ENCODE assay signal across 29 cellular contexts in the genomic region with DNA sequence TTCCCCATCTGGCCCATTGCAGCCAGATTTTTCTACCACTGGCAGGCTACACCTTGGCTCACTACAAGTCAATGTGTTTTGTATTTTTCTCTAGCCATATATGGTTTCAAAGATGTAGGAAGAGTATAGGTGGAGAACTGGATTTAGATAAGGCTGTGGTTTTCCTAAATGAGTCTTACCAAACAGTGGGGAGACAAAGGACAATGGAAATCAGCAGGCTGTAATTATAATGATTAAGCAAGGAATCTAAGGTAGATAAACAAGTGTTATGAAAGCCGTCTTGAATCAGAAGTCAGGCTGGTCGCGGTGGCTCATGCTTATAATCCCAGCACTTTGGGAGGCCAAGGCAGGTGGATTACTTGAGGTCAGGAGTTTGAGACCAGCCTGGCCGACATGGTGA. TPM values are rescaled to one million over a fixed set of nuclear protein-coding genes. Genes with fewer than 3 reads are reported as not detected.
"Had no signal": no experiment of that assay in that cellular context is flagged by ENCODE, and none has a peak within 500 bp of the region (broad histone marks: within the 10 kb centered on the region; RNA-seq: fewer than 3 reads in every experiment).

No MANE protein-coding gene starts in this region.

- ATAC-seq: gastrocnemius medialis; left ventricle myocardium superior; lower lobe of right lung; mucosa of descending colon; psoas muscle; right cardiac atrium; stimulated activated memory B cell treated with anti-CD40 and anti-IgM and Interleukin-4, amounts not matched to agents 10 μg/mL and 1 μg/mL and 100 μg/mL, for 72 hours had no signal

- H3K9me3 ChIP-seq: gastrocnemius medialis, lower lobe of right lung, mucosa of descending colon, ovary, psoas muscle, sigmoid colon, thoracic aorta, tibial nerve, upper lobe of left lung had no signal

- H3K4me1 Mint-ChIP-seq: memory B cell; naive B cell; nephron; stimulated activated memory B cell treated with anti-CD40 and anti-IgM and Interleukin-4, amounts not matched to agents 10 μg/mL and 1 μg/mL and 100 μg/mL, for 72 hours had no signal

- H3K27ac Mint-ChIP-seq: memory B cell; mesothelial cell of epicardium; naive B cell; nephron; stimulated activated memory B cell treated with anti-CD40 and anti-IgM and Interleukin-4, amounts not matched to agents 10 μg/mL and 1 μg/mL and 100 μg/mL, for 72 hours; stimulated activated naive CD8-positive, alpha-beta T cell treated with anti-CD3 and anti-CD28 coated beads, Interleukin-15, Interleukin-2, amounts not matched to agents 100 ng/mL and 50 ng/mL, for 24 hours had no signal

- H3K4me3 Mint-ChIP-seq: memory B cell; mesothelial cell of epicardium; naive B cell; nephron; stimulated activated memory B cell treated with anti-CD40 and anti-IgM and Interleukin-4, amounts not matched to agents 10 μg/mL and 1 μg/mL and 100 μg/mL, for 72 hours; stimulated activated naive CD8-positive, alpha-beta T cell treated with anti-CD3 and anti-CD28 coated beads, Interleukin-15, Interleukin-2, amounts not matched to agents 100 ng/mL and 50 ng/mL, for 24 hours had no signal

- H3K4me3 ChIP-seq: coronary artery, gastrocnemius medialis, lower lobe of right lung, mucosa of descending colon, ovary, psoas muscle, sigmoid colon, thoracic aorta, tibial nerve, upper lobe of left lung had no signal

- H3K27ac ChIP-seq: coronary artery, gastrocnemius medialis, lower lobe of right lung, ovary, psoas muscle, sigmoid colon, thoracic aorta, tibial nerve, upper lobe of left lung had no signal

- H3K36me3 ChIP-seq: gastrocnemius medialis, lower lobe of right lung, ovary, sigmoid colon, thoracic aorta, tibial nerve, upper lobe of left lung had no signal

- H3K9me3 Mint-ChIP-seq: mesothelial cell of epicardium; nephron; stimulated activated naive CD8-positive, alpha-beta T cell treated with anti-CD3 and anti-CD28 coated beads, Interleukin-15, Interleukin-2, amounts not matched to agents 100 ng/mL and 50 ng/mL, for 24 hours had no signal

- H3K4me1 ChIP-seq: gastrocnemius medialis, lower lobe of right lung, psoas muscle, sigmoid colon, tibial nerve, upper lobe of left lung had no signal

- H3K36me3 Mint-ChIP-seq: memory B cell; mesothelial cell of epicardium; naive B cell; stimulated activated memory B cell treated with anti-CD40 and anti-IgM and Interleukin-4, amounts not matched to agents 10 μg/mL and 1 μg/mL and 100 μg/mL, for 72 hours had no signal

- H3K27me3 ChIP-seq: ovary, upper lobe of left lung had no signal

- DNase-seq: dermis blood vessel endothelial cell; effector memory CD4-positive, alpha-beta T cell; foreskin fibroblast; gastrocnemius medialis; head of caudate nucleus; left ventricle myocardium superior; lower lobe of right lung; mucosa of descending colon; naive B cell; occipital lobe; ovary; posterior cingulate gyrus; psoas muscle; right cardiac atrium; sigmoid colon; stimulated activated CD4-positive, alpha-beta T cell treated with anti-CD3 and anti-CD28 coated beads, Interleukin-2, amount 100 ng/mL, for 24 hours; stimulated activated CD4-positive, alpha-beta T cell treated with anti-CD3 and anti-CD28 coated beads, Interleukin-4, amount 100 ng/mL, for 24 hours; upper lobe of left lung had no signal

RNA-seq across cellular contexts. Expression of gene IGFL1, which starts 11.2 kb away (rescaled TPM):
- total RNA-seq: dermis blood vessel endothelial cell, gastrocnemius medialis, glomerular endothelial cell, left ventricle myocardium superior, lower lobe of right lung, mucosa of descending colon, occipital lobe, ovary, psoas muscle, renal cortical epithelial cell, right cardiac atrium, sigmoid colon, skeletal muscle tissue, thoracic aorta, tibial nerve, upper lobe of left lung had no signal
